Comparison of ENCODE assay signal across 30 cellular contexts in genomic region chr22:27424319-27424718, GRCh38.
DNase-seq lines count a peak whose midpoint lies in the region; ATAC-seq, FAIRE-seq and TF ChIP-seq lines count a peak whose summit lies in the region.
"Had no signal": no experiment of that assay in that cellular context is flagged by ENCODE, and none has a peak within 500 bp of the region (broad histone marks: within the 10 kb centered on the region; RNA-seq: fewer than 3 reads in every experiment).

No MANE protein-coding gene starts in this region.

- H3K9ac ChIP-seq in astrocyte (ENCODE audit: low read length) (no peak overlapping the region), PC-3 (ENCODE audit: low read length) (no peak overlapping the region)

- H3K9me3 Mint-ChIP-seq in astrocyte (ENCODE audit: unreplicated experiment) = peaks cover 26% of the 10 kb centered on the region

- H3F3A ChIP-seq in PC-3 (ENCODE audit: low read length, unreplicated experiment) = no peaks in the 10 kb centered on the region

- TF ChIP-seq CTCF in AG10803 (conservative IDR thresholded peaks at IDR 0.05; ENCODE audit: low read length) = no peak
- no peak for TF ChIP-seq CTCF in astrocyte (IDR thresholded peaks at IDR 0.05; ENCODE audit: insufficient read depth, low read depth, low read length)
- TF ChIP-seq CTCF in PC-3 (conservative IDR thresholded peaks at IDR 0.05; ENCODE audit: low read depth, low read length) = no peak
- TF ChIP-seq CTCF in tibial nerve (IDR thresholded peaks at IDR 0.05) = no peak

- peaks cover 8% of the 10 kb centered on the region for H3K4me1 Mint-ChIP-seq in astrocyte (ENCODE audit: low read depth, unreplicated experiment)
- H3K4me1 Mint-ChIP-seq: activated naive CD8-positive, alpha-beta T cell treated with anti-CD3 and anti-CD28 coated beads, Interleukin-2, amount 10 ng/mL, durations not matched to agents 7 days and 5 days had no signal

- POLR2A ChIA-PET in PC-3 (lab: Charles Lee; ENCODE audit: unreplicated experiment) = no interaction called here

- H3K27me3 ChIP-seq in astrocyte (ENCODE audit: insufficient read depth, low read length) = peaks cover 6% of the 10 kb centered on the region
- no peaks in the 10 kb centered on the region for H3K27me3 ChIP-seq in PC-3 (ENCODE audit: low read length)
- H3K27me3 ChIP-seq in tibial nerve = no peaks in the 10 kb centered on the region
- H3K27me3 ChIP-seq: dorsolateral prefrontal cortex, Peyer's patch, right atrium auricular region had no signal

- H4K20me1 ChIP-seq in astrocyte (ENCODE audit: insufficient read depth, low read length) = no peaks in the 10 kb centered on the region
- H4K20me1 ChIP-seq in PC-3 (ENCODE audit: low read length) = no peaks in the 10 kb centered on the region

- H3K27ac Mint-ChIP-seq in astrocyte (ENCODE audit: unreplicated experiment) = no peak overlapping the region
- H3K27ac Mint-ChIP-seq: activated naive CD8-positive, alpha-beta T cell treated with anti-CD3 and anti-CD28 coated beads, Interleukin-2, amount 10 ng/mL, durations not matched to agents 7 days and 5 days; CD4-positive, alpha-beta T cell had no signal

- ATAC-seq in HG02678 (IDR thresholded peaks at IDR 0.05; ENCODE audit: unreplicated experiment) = no peak
- no peak for ATAC-seq in PC-3
- no peak for ATAC-seq in HG02840 (IDR thresholded peaks at IDR 0.05; ENCODE audit: low FRiP score, unreplicated experiment)
- ATAC-seq: left lung had no signal

- H3K4me1 ChIP-seq in astrocyte (ENCODE audit: insufficient read depth, low read length) = peaks cover 19% of the 10 kb centered on the region
- H3K4me1 ChIP-seq in PC-3 (ENCODE audit: insufficient read depth, low read length) = peaks cover 14% of the 10 kb centered on the region
- H3K4me1 ChIP-seq in tibial nerve = peaks cover 0 to 14% (median 5%) of the 10 kb centered on the region in 4 donors

- peak; percentile 47 for DNase-seq in AG10803 (ENCODE audit: low read depth)
- peak; percentile 55 for DNase-seq in LHCN-M2 (ENCODE audit: low read depth)
- peak; percentile 62 for DNase-seq in astrocyte (ENCODE audit: low read depth)
- peak; percentile 44 for DNase-seq in hepatic stellate cell (ENCODE audit: low spot score)
- DNase-seq in PC-3 = no peak
- no peak for DNase-seq in tibial nerve (ENCODE audit: low spot score in 2 of 2)
- DNase-seq: activated CD4-positive, alpha-beta T cell treated with anti-CD3 and anti-CD28 coated beads for 48 hours; activated CD8-positive, alpha-beta memory T cell treated with anti-CD3 and anti-CD28 coated beads for 24 hours; activated naive CD8-positive, alpha-beta T cell treated with anti-CD3 and anti-CD28 coated beads, Interleukin-2, amount 10 ng/mL, durations not matched to agents 7 days and 5 days; activated T-cell treated with anti-CD3 and anti-CD28 coated beads for 4 hours; CD4-positive, alpha-beta T cell; DND-41; dorsolateral prefrontal cortex; esophagus squamous epithelium; GOT3; KBM-7; left lung; mesendoderm; MM.1S; NCI-H1930; NCI-H2227 treated with DMSO at 0.1 percent for 48 hours; NCI-H748 treated with DMSO at 0.1 percent for 48 hours; Peyer's patch; stimulated activated naive CD4-positive, alpha-beta T cell had no signal

- no peak overlapping the region for H3K4me2 ChIP-seq in astrocyte (ENCODE audit: low read length)
- H3K4me2 ChIP-seq in PC-3 (ENCODE audit: low read length) = no peak overlapping the region
- H3K4me2 ChIP-seq: smooth muscle cell had no signal

- no peak for TF ChIP-seq EP300 in tibial nerve (IDR thresholded peaks at IDR 0.05)

- H3K4me3 Mint-ChIP-seq in astrocyte (ENCODE audit: unreplicated experiment) = no peak overlapping the region
- H3K4me3 Mint-ChIP-seq: activated naive CD8-positive, alpha-beta T cell treated with anti-CD3 and anti-CD28 coated beads, Interleukin-2, amount 10 ng/mL, durations not matched to agents 7 days and 5 days; CD4-positive, alpha-beta T cell had no signal

- no peak overlapping the region for H2AFZ ChIP-seq in astrocyte (ENCODE audit: low read depth, low read length)
- H2AFZ ChIP-seq in PC-3 (ENCODE audit: low read length) = no peak overlapping the region

- H3K4me3 ChIP-seq in AG10803 (ENCODE audit: low read length) = no peak overlapping the region
- H3K4me3 ChIP-seq in astrocyte (ENCODE audit: insufficient read depth, low read depth, low read length) = no peak overlapping the region
- H3K4me3 ChIP-seq in PC-3 (ENCODE audit: low read length) = no peak overlapping the region
- H3K4me3 ChIP-seq in tibial nerve = no peak overlapping the region
- H3K4me3 ChIP-seq: dorsolateral prefrontal cortex, esophagus squamous epithelium, left lung, Peyer's patch, right atrium auricular region, smooth muscle cell, suprapubic skin had no signal

- H3K36me3 ChIP-seq in astrocyte (ENCODE audit: insufficient read depth, low read length) (no peaks in the 10 kb centered on the region), PC-3 (ENCODE audit: low read depth, low read length) (no peaks in the 10 kb centered on the region), tibial nerve (no peaks in the 10 kb centered on the region)
- H3K36me3 ChIP-seq: esophagus squamous epithelium, left lung, Peyer's patch, right atrium auricular region, suprapubic skin had no signal

- H3K36me3 Mint-ChIP-seq in astrocyte (ENCODE audit: low read depth, unreplicated experiment) = peaks cover 8% of the 10 kb centered on the region
- H3K36me3 Mint-ChIP-seq: activated naive CD8-positive, alpha-beta T cell treated with anti-CD3 and anti-CD28 coated beads, Interleukin-2, amount 10 ng/mL, durations not matched to agents 7 days and 5 days had no signal

- H3K79me2 ChIP-seq in astrocyte (ENCODE audit: insufficient read depth, low read length) (no peaks in the 10 kb centered on the region), PC-3 (ENCODE audit: low read length) (no peaks in the 10 kb centered on the region)

- no peaks in the 10 kb centered on the region for H3K9me2 ChIP-seq in PC-3 (replicated peaks; ENCODE audit: low read length)

- H3K9me3 ChIP-seq in astrocyte (ENCODE audit: insufficient read depth, low read depth, low read length) (peaks cover 3% of the 10 kb centered on the region), PC-3 (ENCODE audit: low read length) (no peaks in the 10 kb centered on the region), tibial nerve (peaks cover 0 to 13% (median 2%) of the 10 kb centered on the region in 4 donors)
- H3K9me3 ChIP-seq: Peyer's patch, suprapubic skin had no signal

- BruUV-seq in PC-3 (replicated peaks; lab: Mats Ljungman, UMichigan) = no TSS peak

- intact Hi-C loops in PC-3 (cut with micrococcal nuclease) = loop anchor here (5.0 kb wide), 1 partner anchor 53 kb away; no protein-coding TSS in a partner anchor

- no peaks in the 10 kb centered on the region for H3K27me3 Mint-ChIP-seq in astrocyte (ENCODE audit: low read depth, unreplicated experiment)

- peak; percentile 47 for FAIRE-seq in astrocyte (lab: Jason Lieb, UNC)
- FAIRE-seq: endometrium had no signal

- no peak for TF ChIP-seq POLR2A in tibial nerve (IDR thresholded peaks at IDR 0.05)

- CTCF ChIA-PET in PC-3 (lab: Charles Lee) = no interaction called here

- H3K27ac ChIP-seq in astrocyte (ENCODE audit: low read depth, low read length) = no peak overlapping the region
- no peak overlapping the region for H3K27ac ChIP-seq in PC-3 (ENCODE audit: low read length)
- no peak overlapping the region for H3K27ac ChIP-seq in tibial nerve
- H3K27ac ChIP-seq: dorsolateral prefrontal cortex, esophagus squamous epithelium, left lung, Peyer's patch, right atrium auricular region, suprapubic skin had no signal

Comparison
In these comparisons a context has a peak if more than half of its experiments do, and no peak if none do; other contexts are left out.
1. DNase-seq: peak in AG10803 (single experiment), LHCN-M2 (single experiment), astrocyte (single experiment) and hepatic stellate cell (single experiment); none in PC-3 (single experiment) and tibial nerve (0 of 2).